In genomic region chr16:11139624-11140375, GRCh38 we compare ENCODE assay signal across 14 cellular contexts.
A peak's percentile ranks its signal among the peaks of the same experiment; 100 is the strongest.
DNase-seq lines count a peak whose midpoint lies in the region; ATAC-seq, FAIRE-seq and TF ChIP-seq lines count a peak whose summit lies in the region.
"Had no signal": no experiment of that assay in that cellular context is flagged by ENCODE, and none has a peak within 500 bp of the region (broad histone marks: within the 10 kb centered on the region; RNA-seq: fewer than 3 reads in every experiment).

No MANE protein-coding gene starts in this region.

- H3K4me2 ChIP-seq in endothelial cell of umbilical vein (ENCODE audit: insufficient read depth, low read length): peak overlapping the region; percentile 10
- H3K4me2 ChIP-seq: A549 had no signal

- POLR2A ChIA-PET in endothelial cell of umbilical vein (lab: Charles Lee) (interaction anchor here (0.6 kb wide), 1 partner anchor 18 kb away, joined by 10 read pairs; no protein-coding TSS in a partner anchor), WTC11 (lab: Charles Lee) (interaction anchor here (1.4 kb wide), 1 partner anchor 116 kb away, joined by 3 read pairs; the partner anchor contains the start of gene SOCS1)

- H3K9me1 ChIP-seq in endothelial cell of umbilical vein (replicated peaks; ENCODE audit: control insufficient read depth, extremely low read depth, insufficient read depth, low read length): no peaks in the 10 kb centered on the region

- peak overlapping the region; percentile 33 for H3K27ac ChIP-seq in endothelial cell of umbilical vein (ENCODE audit: insufficient read depth, low read depth, low read length)
- H3K27ac ChIP-seq: A549, ovary had no signal

- peak overlapping the region; percentile 4 for H2AFZ ChIP-seq in endothelial cell of umbilical vein (ENCODE audit: low read depth, low read length)

- DNase-seq in activated gamma-delta T cell treated with Interleukin-2 at 50 U/mL for 16 hours: peak; percentile 27
- no peak for DNase-seq in activated gamma-delta T cell (lab: John Stamatoyannopoulos, UW)
- peak; percentile 79 for DNase-seq in activated CD8-positive, alpha-beta memory T cell treated with anti-CD3 and anti-CD28 coated beads, Interleukin-2, amount 50 U/mL, for 48 hours
- peak; percentile 46 for DNase-seq in endothelial cell of umbilical vein (ENCODE audit: low read depth, low spot score)
- no peak for DNase-seq in NCI-H1694 treated with DMSO at 0.1 percent for 48 hours (lab: John Stamatoyannopoulos, UW)
- DNase-seq in WTC11 (ENCODE audit: low spot score): no peak
- DNase-seq in NCI-H510A (lab: John Stamatoyannopoulos, UW): no peak
- DNase-seq: amniotic stem cell, islet precursor cell, Kasumi-1, NCI-H524 treated with DMSO at 0.1 percent for 48 hours had no signal

- no peaks in the 10 kb centered on the region for H3K36me3 ChIP-seq in endothelial cell of umbilical vein (ENCODE audit: control insufficient read depth in 2 of 2, extremely low read depth in 1 of 2, insufficient read depth in 2 of 2, low read length in 2 of 2)
- H3K36me3 ChIP-seq: ovary had no signal

- intact Hi-C loops in endothelial cell of umbilical vein (cut with micrococcal nuclease): loop anchor here (1.0 kb wide), 1 partner anchor 9 kb away; no protein-coding TSS in a partner anchor

- TF ChIP-seq CTCF in endothelial cell of umbilical vein (IDR thresholded peaks at IDR 0.05; ENCODE audit: extremely low read depth in 1 of 2, insufficient read depth in 1 of 2, low read depth in 1 of 2, low read length in 2 of 2): no peak
- TF ChIP-seq CTCF in WTC11 (IDR thresholded peaks at IDR 0.05): no peak

- peak; percentile 78 for FAIRE-seq in endothelial cell of umbilical vein (lab: Jason Lieb, UNC)
- FAIRE-seq: A549 had no signal

- H4K20me1 ChIP-seq in endothelial cell of umbilical vein (replicated peaks; ENCODE audit: control insufficient read depth, extremely low read depth, insufficient read depth, low read length): no peaks in the 10 kb centered on the region

- no peaks in the 10 kb centered on the region for H3K9me3 Mint-ChIP-seq in stimulated activated memory B cell treated with anti-CD40 and anti-IgM and Interleukin-4, amounts not matched to agents 10 μg/mL and 1 μg/mL and 100 μg/mL, for 72 hours
- H3K9me3 Mint-ChIP-seq in WTC11: no peaks in the 10 kb centered on the region

- H3K36me3 Mint-ChIP-seq in stimulated activated memory B cell treated with anti-CD40 and anti-IgM and Interleukin-4, amounts not matched to agents 10 μg/mL and 1 μg/mL and 100 μg/mL, for 72 hours: peaks cover 67% of the 10 kb centered on the region
- H3K36me3 Mint-ChIP-seq in WTC11: no peaks in the 10 kb centered on the region

- no peaks in the 10 kb centered on the region for H3K27me3 ChIP-seq in endothelial cell of umbilical vein (ENCODE audit: control insufficient read depth in 2 of 2, insufficient read depth in 2 of 2, low read length in 2 of 2)
- H3K27me3 ChIP-seq: ovary had no signal

- peak overlapping the region; percentile 61 for H3K27ac Mint-ChIP-seq in stimulated activated memory B cell treated with anti-CD40 and anti-IgM and Interleukin-4, amounts not matched to agents 10 μg/mL and 1 μg/mL and 100 μg/mL, for 72 hours
- H3K27ac Mint-ChIP-seq in WTC11: no peak overlapping the region

- peaks cover 36% of the 10 kb centered on the region for H3K4me1 ChIP-seq in endothelial cell of umbilical vein (ENCODE audit: control insufficient read depth, extremely low read depth, insufficient read depth, low read length)
- H3K4me1 ChIP-seq: A549 had no signal

- CTCF ChIA-PET in endothelial cell of umbilical vein (lab: Charles Lee) (interaction anchor here (0.8 to 1.4 kb wide), 2 partner anchors 116 to 176 kb away, joined by 3 read pairs; no protein-coding TSS in a partner anchor), WTC11 (lab: Charles Lee) (interaction anchor here (1.0 to 1.2 kb wide), 2 partner anchors 232 to 247 kb away, joined by 4 to 5 read pairs; no protein-coding TSS in a partner anchor)

- dilution Hi-C loops in endothelial cell of umbilical vein (cut with MboI; ENCODE audit: extremely low pct_ligation_motif_present, low sequenced_read_pairs): no loop called here

- no peak overlapping the region for H3K9ac ChIP-seq in endothelial cell of umbilical vein (replicated peaks; ENCODE audit: extremely low read depth, insufficient read depth, low read length)

- no TSS peak for BruUV-seq in endothelial cell of umbilical vein (replicated peaks; lab: Mats Ljungman, UMichigan)

- TF ChIP-seq POLR2A in endothelial cell of umbilical vein (IDR thresholded peaks at IDR 0.05; ENCODE audit: low read depth, low read length): no peak

- H3K9me3 ChIP-seq in endothelial cell of umbilical vein (replicated peaks; ENCODE audit: control insufficient read depth, insufficient read depth, low read length): no peaks in the 10 kb centered on the region
- H3K9me3 ChIP-seq: A549, ovary had no signal

- ATAC-seq in stimulated activated memory B cell treated with anti-CD40 and anti-IgM and Interleukin-4, amounts not matched to agents 10 μg/mL and 1 μg/mL and 100 μg/mL, for 72 hours: no peak
- no peak for ATAC-seq in WTC11
- ATAC-seq: A549 had no signal

- H3K27me3 Mint-ChIP-seq in stimulated activated memory B cell treated with anti-CD40 and anti-IgM and Interleukin-4, amounts not matched to agents 10 μg/mL and 1 μg/mL and 100 μg/mL, for 72 hours: no peaks in the 10 kb centered on the region
- no peaks in the 10 kb centered on the region for H3K27me3 Mint-ChIP-seq in WTC11 (ENCODE audit: low read depth)

- H3K4me1 Mint-ChIP-seq in stimulated activated memory B cell treated with anti-CD40 and anti-IgM and Interleukin-4, amounts not matched to agents 10 μg/mL and 1 μg/mL and 100 μg/mL, for 72 hours: peaks cover 19% of the 10 kb centered on the region
- peaks cover 27% of the 10 kb centered on the region for H3K4me1 Mint-ChIP-seq in WTC11

- no peaks in the 10 kb centered on the region for H3K79me2 ChIP-seq in endothelial cell of umbilical vein (ENCODE audit: control insufficient read depth, insufficient read depth, low read length)

- H3K4me3 Mint-ChIP-seq in stimulated activated memory B cell treated with anti-CD40 and anti-IgM and Interleukin-4, amounts not matched to agents 10 μg/mL and 1 μg/mL and 100 μg/mL, for 72 hours: no peak overlapping the region
- no peak overlapping the region for H3K4me3 Mint-ChIP-seq in WTC11

- H3K4me3 ChIP-seq in endothelial cell of umbilical vein (replicated peaks in 1 of 3; ENCODE audit: insufficient read depth in 1 of 3, low read depth in 1 of 3, low read length in 3 of 3): no peak overlapping the region
- H3K4me3 ChIP-seq: A549, ovary had no signal

TF ChIP-seq in endothelial cell of umbilical vein, 7 proteins besides CTCF, POLR2A, EP300 and RAD21:
- TF ChIP-seq MYC (IDR thresholded peaks at IDR 0.05; ENCODE audit: low read depth, low read length) (no peak), JUN (IDR thresholded peaks at IDR 0.05; ENCODE audit: borderline replicate concordance, insufficient read depth, insufficient read length, low read depth) (peak; percentile 23), GATA2 (IDR thresholded peaks at IDR 0.05; ENCODE audit: insufficient read depth, insufficient read length, low read depth, low read length) (peak; percentile 52)

TF ChIP-seq in WTC11, 78 proteins besides CTCF, POLR2A, EP300 and RAD21 (continues in another document):
- TF ChIP-seq ATF3 (CRISPR knock-in tag; conservative IDR thresholded peaks at IDR 0.05): no peak
- TF ChIP-seq PREB (CRISPR knock-in tag; IDR thresholded peaks at IDR 0.05; ENCODE audit: borderline replicate concordance): no peak
- TF ChIP-seq ZNF263 (CRISPR knock-in tag; IDR thresholded peaks at IDR 0.05; ENCODE audit: low read depth): no peak
- TF ChIP-seq ZNF121 (CRISPR knock-in tag; IDR thresholded peaks at IDR 0.05): no peak
- no peak for TF ChIP-seq PRDM15 (CRISPR knock-in tag; IDR thresholded peaks at IDR 0.05)
- TF ChIP-seq SOX15 (CRISPR knock-in tag; IDR thresholded peaks at IDR 0.05): no peak
- no peak for TF ChIP-seq MXD4 (CRISPR knock-in tag; IDR thresholded peaks at IDR 0.05; ENCODE audit: borderline replicate concordance)
- TF ChIP-seq EMX1 (CRISPR knock-in tag; IDR thresholded peaks at IDR 0.05): no peak

Comparison
In these comparisons a context has a peak if more than half of its experiments do, and no peak if none do; other contexts are left out.
1. DNase-seq: peak in activated gamma-delta T cell treated with Interleukin-2 at 50 U/mL for 16 hours (single experiment), activated CD8-positive, alpha-beta memory T cell treated with anti-CD3 and anti-CD28 coated beads, Interleukin-2, amount 50 U/mL, for 48 hours (single experiment) and endothelial cell of umbilical vein (single experiment); none in activated gamma-delta T cell (single experiment), NCI-H1694 treated with DMSO at 0.1 percent for 48 hours (single experiment), WTC11 (single experiment) and NCI-H510A (single experiment).